ENCODE assay signal across 1 cellular context in the genomic region with DNA sequence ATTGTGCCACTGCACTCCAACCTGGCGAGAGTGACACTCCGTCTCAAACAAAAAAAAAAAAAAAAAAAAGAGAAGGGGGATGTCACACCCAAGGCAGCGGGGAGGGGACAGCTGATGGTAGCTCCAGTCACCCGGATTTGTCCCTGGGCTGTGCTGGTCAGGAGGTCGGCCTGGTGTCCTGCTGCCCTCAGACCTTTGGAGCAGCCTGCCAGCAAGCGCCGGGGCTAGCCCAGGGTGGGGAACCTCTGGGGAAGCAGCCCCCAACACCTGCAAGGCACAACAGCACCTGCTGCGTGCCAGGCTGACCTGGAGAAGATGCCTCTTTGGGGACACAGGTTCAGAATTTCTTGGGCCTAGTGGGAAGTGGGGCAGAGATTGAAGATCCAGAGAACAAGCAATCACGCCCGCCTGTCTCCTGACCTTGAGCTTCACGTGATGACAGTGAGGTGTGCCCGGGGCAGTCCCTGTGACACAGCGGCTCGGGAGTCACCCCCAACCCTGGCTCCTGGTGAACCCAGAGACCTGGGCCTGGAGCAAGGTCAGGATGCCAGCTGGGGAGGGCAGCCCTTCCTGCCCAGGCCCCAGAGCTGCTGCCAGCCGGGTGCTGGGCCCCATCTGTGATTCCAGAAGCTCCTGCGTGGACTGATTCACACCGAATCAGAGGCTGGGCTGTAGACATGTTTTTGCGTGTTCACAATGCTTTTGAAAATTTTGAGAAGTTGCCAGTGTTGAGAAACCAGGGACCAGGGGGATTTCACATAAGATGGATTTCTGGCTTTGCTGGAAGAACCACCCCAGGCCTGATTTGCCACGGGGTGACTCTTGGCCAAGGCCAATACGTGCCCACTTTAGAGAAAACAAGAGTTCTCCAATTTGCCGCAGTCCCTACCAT.
TF ChIP-seq lines count a peak whose summit lies in the region.

No MANE protein-coding gene starts in this region.

TF ChIP-seq in IMR-90, 13 proteins besides CTCF, POLR2A, EP300 and RAD21:
- TF ChIP-seq USF2 (IDR thresholded peaks at IDR 0.05; ENCODE audit: low read depth, low read length) = no peak
- TF ChIP-seq FOS (IDR thresholded peaks at IDR 0.05; ENCODE audit: low read depth, low read length) = no peak
- no peak for TF ChIP-seq MXI1 (IDR thresholded peaks at IDR 0.05; ENCODE audit: borderline replicate concordance, low read depth, low read length)
- TF ChIP-seq BHLHE40 (IDR thresholded peaks at IDR 0.05; ENCODE audit: low read depth, low read length) = no peak
- TF ChIP-seq RFX5 (IDR thresholded peaks at IDR 0.05; ENCODE audit: low read depth, low read length) = no peak
- TF ChIP-seq CEBPB (IDR thresholded peaks at IDR 0.05; ENCODE audit: low read depth, low read length) = no peak
- no peak for TF ChIP-seq CHD1 (IDR thresholded peaks at IDR 0.05; ENCODE audit: low read depth, low read length)
